17 cellular contexts compared by ENCODE assay signal in genomic region chr17:64226132-64226531, GRCh38.
"Had no signal": no experiment of that assay in that cellular context is flagged by ENCODE, and none has a peak within 500 bp of the region (broad histone marks: within the 10 kb centered on the region; RNA-seq: fewer than 3 reads in every experiment).

No MANE protein-coding gene starts in this region.

- H3K27me3 Mint-ChIP-seq: naive thymus-derived CD4-positive, alpha-beta T cell had no signal

- H3K4me3 Mint-ChIP-seq: endodermal cell; naive thymus-derived CD4-positive, alpha-beta T cell; nephron progenitor cell had no signal

- H3K27ac ChIP-seq: heart right ventricle, sigmoid colon, stomach had no signal

- H3K4me3 ChIP-seq: gastrocnemius medialis, heart right ventricle, sigmoid colon, stomach had no signal

- H3K36me3 ChIP-seq: gastrocnemius medialis, heart right ventricle, sigmoid colon, stomach had no signal

- H3K9me3 ChIP-seq: gastrocnemius medialis, heart right ventricle, sigmoid colon, stomach had no signal

- DNase-seq: effector CD4-positive, alpha-beta T cell; erythroblast; gastrocnemius medialis; heart right ventricle; hypothalamus; mammary epithelial cell; naive thymus-derived CD4-positive, alpha-beta T cell; nephron progenitor cell; posterior cingulate gyrus; sigmoid colon; small intestine; stimulated activated CD4-positive, alpha-beta T cell treated with anti-CD3 and anti-CD28 coated beads, Interleukin-12 subunit alpha, Interleukin-12 subunit beta, amount 100 ng/mL, for 4 hours; stimulated activated naive CD4-positive, alpha-beta T cell; stomach; substantia nigra had no signal

- ATAC-seq: gastrocnemius medialis; left lobe of liver; naive thymus-derived CD4-positive, alpha-beta T cell had no signal

- H3K27ac Mint-ChIP-seq: endodermal cell; naive thymus-derived CD4-positive, alpha-beta T cell; nephron progenitor cell had no signal

- H3K27me3 ChIP-seq: gastrocnemius medialis, heart right ventricle, sigmoid colon, stomach had no signal
